Comparison of ENCODE assay signal across 8 cellular contexts in the genomic region with DNA sequence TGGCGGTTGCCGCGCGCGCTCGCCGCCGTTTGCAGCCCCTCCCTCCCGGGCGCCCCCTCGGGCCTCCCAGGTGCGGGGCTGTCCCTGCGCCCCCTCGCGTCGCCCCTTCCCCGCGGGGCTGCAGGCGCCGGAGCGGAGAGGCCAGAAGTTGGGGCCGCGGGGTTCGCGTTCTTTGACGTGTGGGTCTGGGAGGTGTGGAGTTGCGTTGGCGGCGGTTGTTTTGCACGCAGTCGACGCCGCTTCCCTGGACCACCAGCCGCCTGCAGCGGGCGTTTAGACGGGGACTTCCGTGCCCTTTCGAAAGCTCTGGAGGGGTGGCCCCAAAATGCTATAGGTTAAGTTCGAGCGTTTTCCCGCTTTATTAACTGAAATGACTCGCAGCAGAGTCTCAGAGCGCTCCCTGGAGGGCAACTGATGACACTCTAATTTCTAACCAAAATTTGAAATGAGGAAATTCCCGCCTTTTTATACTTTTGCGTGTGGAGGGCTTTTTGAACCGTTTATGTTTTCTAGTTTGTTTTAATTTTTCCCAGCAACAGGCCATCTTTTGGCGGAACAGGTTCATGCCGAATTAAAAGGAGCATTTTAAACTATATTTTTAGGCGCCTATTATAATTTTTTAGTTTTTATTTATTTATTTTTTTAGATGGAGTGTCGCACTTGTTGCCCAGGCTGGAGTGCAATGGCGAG. TPM values are rescaled to one million over a fixed set of nuclear protein-coding genes. Genes with fewer than 3 reads are reported as not detected.
A peak's percentile ranks its signal among the peaks of the same experiment; 100 is the strongest.
DNase-seq lines count a peak whose midpoint lies in the region; ATAC-seq and TF ChIP-seq lines count a peak whose summit lies in the region.

No MANE protein-coding gene starts in this region.

- peak; percentile 97 for DNase-seq in DMS53 (lab: John Stamatoyannopoulos, UW)
- peak; percentile 97 for DNase-seq in Jurkat, Clone E6-1 (ENCODE audit: low read depth, low spot score)
- peak; percentile 22 for DNase-seq in OCI-M2 (lab: John Stamatoyannopoulos, UW; ENCODE audit: unreplicated experiment)
- peak; percentile 88 for DNase-seq in activated T-cell treated with anti-CD3 and anti-CD28 coated beads, Interleukin-2, amount 50 U/mL, for 24 hours
- DNase-seq in esophagus squamous epithelium (lab: John Stamatoyannopoulos, UW), result peak; percentile 15
- peak; percentile 87 for DNase-seq in naive B cell

- no peaks in the 10 kb centered on the region for H3K27me3 ChIP-seq in esophagus squamous epithelium

- no peaks in the 10 kb centered on the region for H3K9me3 ChIP-seq in esophagus squamous epithelium

- H3K27ac ChIP-seq in esophagus squamous epithelium, result peak overlapping the region; percentile 89 to 98 (median 97)

- WGBS in esophagus squamous epithelium, 2 donors, result 0 to 1% methylated on average over 11 to 13 of the region's 52 CpGs

- peak; percentile 35 to 78 (median 72) for TF ChIP-seq CTCF in esophagus squamous epithelium (IDR thresholded peaks at IDR 0.05)

- H3K9me3 Mint-ChIP-seq in activated T-cell treated with anti-CD3 and anti-CD28 coated beads, Interleukin-2, amount 50 U/mL, for 24 hours, result no peaks in the 10 kb centered on the region
- no peaks in the 10 kb centered on the region for H3K9me3 Mint-ChIP-seq in naive B cell
- no peaks in the 10 kb centered on the region for H3K9me3 Mint-ChIP-seq in stimulated activated memory B cell treated with anti-CD40 and anti-IgM and Interleukin-4, amounts not matched to agents 10 μg/mL and 1 μg/mL and 100 μg/mL, for 72 hours

- H3K4me1 ChIP-seq in esophagus squamous epithelium, result peaks cover 17 to 65% (median 18%) of the 10 kb centered on the region in 3 donors

- TF ChIP-seq POLR2A in esophagus squamous epithelium (IDR thresholded peaks at IDR 0.05), result no peak

- H3K36me3 Mint-ChIP-seq in activated T-cell treated with anti-CD3 and anti-CD28 coated beads, Interleukin-2, amount 50 U/mL, for 24 hours (ENCODE audit: low read depth), result peaks cover 67% of the 10 kb centered on the region
- H3K36me3 Mint-ChIP-seq in naive B cell, result peaks cover 0 to 4% of the 10 kb centered on the region in 2 donors
- peaks cover 16% of the 10 kb centered on the region for H3K36me3 Mint-ChIP-seq in stimulated activated memory B cell treated with anti-CD40 and anti-IgM and Interleukin-4, amounts not matched to agents 10 μg/mL and 1 μg/mL and 100 μg/mL, for 72 hours

- H3K4me3 ChIP-seq in Jurkat, Clone E6-1 (ENCODE audit: low read length), result peak overlapping the region; percentile 95
- peak overlapping the region; percentile 81 to 100 (median 97) for H3K4me3 ChIP-seq in esophagus squamous epithelium

- peaks cover 36% of the 10 kb centered on the region for H3K4me1 Mint-ChIP-seq in activated T-cell treated with anti-CD3 and anti-CD28 coated beads, Interleukin-2, amount 50 U/mL, for 24 hours (ENCODE audit: low read depth)
- peaks cover 26 to 65% (median 38%) of the 10 kb centered on the region in 3 donors for H3K4me1 Mint-ChIP-seq in naive B cell
- H3K4me1 Mint-ChIP-seq in stimulated activated memory B cell treated with anti-CD40 and anti-IgM and Interleukin-4, amounts not matched to agents 10 μg/mL and 1 μg/mL and 100 μg/mL, for 72 hours, result peaks cover 39% of the 10 kb centered on the region

- no peaks in the 10 kb centered on the region for H3K27me3 Mint-ChIP-seq in activated T-cell treated with anti-CD3 and anti-CD28 coated beads, Interleukin-2, amount 50 U/mL, for 24 hours
- H3K27me3 Mint-ChIP-seq in naive B cell, result no peaks in the 10 kb centered on the region
- no peaks in the 10 kb centered on the region for H3K27me3 Mint-ChIP-seq in stimulated activated memory B cell treated with anti-CD40 and anti-IgM and Interleukin-4, amounts not matched to agents 10 μg/mL and 1 μg/mL and 100 μg/mL, for 72 hours

- peak overlapping the region; percentile 97 for H3K4me3 Mint-ChIP-seq in activated T-cell treated with anti-CD3 and anti-CD28 coated beads, Interleukin-2, amount 50 U/mL, for 24 hours
- H3K4me3 Mint-ChIP-seq in naive B cell, result peak overlapping the region; percentile 96 to 100 (median 99)
- peak overlapping the region; percentile 99 for H3K4me3 Mint-ChIP-seq in stimulated activated memory B cell treated with anti-CD40 and anti-IgM and Interleukin-4, amounts not matched to agents 10 μg/mL and 1 μg/mL and 100 μg/mL, for 72 hours

- no peaks in the 10 kb centered on the region for H3K36me3 ChIP-seq in esophagus squamous epithelium

- intact Hi-C loops in esophagus squamous epithelium (cut with DNase I), result loop anchor here (2.0 kb wide), 1 partner anchor 14 kb away; no protein-coding TSS in a partner anchor

- ATAC-seq in GM21576 (IDR thresholded peaks at IDR 0.05; ENCODE audit: unreplicated experiment) (peak; percentile 60), naive B cell (ENCODE audit: low read depth in 2 of 2) (peak; percentile 60 to 64)
- ATAC-seq in stimulated activated memory B cell treated with anti-CD40 and anti-IgM and Interleukin-4, amounts not matched to agents 10 μg/mL and 1 μg/mL and 100 μg/mL, for 72 hours, result peak; percentile 79

- H3K27ac Mint-ChIP-seq in activated T-cell treated with anti-CD3 and anti-CD28 coated beads, Interleukin-2, amount 50 U/mL, for 24 hours, result peak overlapping the region; percentile 99
- H3K27ac Mint-ChIP-seq in naive B cell, result peak overlapping the region; percentile 97 to 99 (median 98)
- peak overlapping the region; percentile 95 for H3K27ac Mint-ChIP-seq in stimulated activated memory B cell treated with anti-CD40 and anti-IgM and Interleukin-4, amounts not matched to agents 10 μg/mL and 1 μg/mL and 100 μg/mL, for 72 hours

RNA-seq across cellular contexts. Expression of a gene that starts 0.9 kb away (rescaled TPM):
- polyA plus RNA-seq in Jurkat, Clone E6-1 (2012; ENCODE audit: insufficient read depth, insufficient read length), result 290 TPM
- 10 to 100 TPM; 70.4 to 96.6 (median 77.1) TPM for total RNA-seq in esophagus squamous epithelium
- polyA plus RNA-seq in naive B cell (ENCODE audit: low read depth in 6 of 6), result 10 to 100 TPM; 30.7 to 83.0 (median 77.8) TPM

Comparison
In these comparisons a context has a peak if more than half of its experiments do, and no peak if none do; other contexts are left out.
1. Peak in every context shown above with its lines: DNase-seq, ATAC-seq, H3K4me3 ChIP-seq and H3K27ac ChIP-seq.
2. DNase-seq: peak in every context shown above with its lines; median percentile 97 in DMS53; 97 in Jurkat, Clone E6-1; 88 in activated T-cell treated with anti-CD3 and anti-CD28 coated beads, Interleukin-2, amount 50 U/mL, for 24 hours; 87 in naive B cell; 22 in OCI-M2; 15 in esophagus squamous epithelium.